In the genomic region with DNA sequence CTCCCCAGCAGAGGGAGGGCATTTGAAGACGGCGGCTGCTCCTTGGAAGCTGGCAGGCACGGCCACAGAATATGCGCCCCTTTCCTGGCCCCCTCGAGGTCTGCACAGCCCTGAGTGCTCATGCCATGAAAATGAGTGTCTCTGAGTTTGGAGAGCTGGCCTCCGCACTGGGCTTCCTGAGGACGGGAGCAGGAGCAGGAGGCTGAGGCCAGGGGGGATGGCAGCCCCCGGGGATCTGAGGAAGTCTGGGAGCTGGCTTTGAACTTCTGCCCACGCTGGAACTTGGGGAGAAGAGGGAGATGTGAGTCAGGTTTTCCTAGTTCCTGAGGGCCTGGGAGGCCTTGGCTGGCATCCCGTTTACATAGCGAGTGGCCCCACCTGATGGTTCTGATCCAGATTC, we compare ENCODE assay signal across 15 cellular contexts. TPM values are rescaled to one million over a fixed set of nuclear protein-coding genes. Genes with fewer than 3 reads are reported as not detected.
DNase-seq lines count a peak whose midpoint lies in the region; ATAC-seq and FAIRE-seq lines count a peak whose summit lies in the region.
"Had no signal": no experiment of that assay in that cellular context is flagged by ENCODE, and none has a peak within 500 bp of the region (broad histone marks: within the 10 kb centered on the region; RNA-seq: fewer than 3 reads in every experiment).

No MANE protein-coding gene starts in this region.

- FAIRE-seq in GM19239 (lab: Jason Lieb, UNC): no peak
- FAIRE-seq: G401.6 had no signal

- ATAC-seq in HG03159 (IDR thresholded peaks at IDR 0.05; ENCODE audit: unreplicated experiment): no peak
- ATAC-seq: T-cell had no signal

- DNase-seq in HT1080 (ENCODE audit: low read depth): peak; percentile 28
- peak; percentile 22 for DNase-seq in amniotic epithelial cell (ENCODE audit: low read depth)
- DNase-seq in lung microvascular endothelial cell (ENCODE audit: low read depth in 2 of 2): peak; percentile 60 to 72
- no peak for DNase-seq in GM19239 (ENCODE audit: insufficient read length, low spot score)
- no peak for DNase-seq in AML-193 (lab: John Stamatoyannopoulos, UW)
- DNase-seq in activated CD4-positive, CD25-positive, alpha-beta regulatory T cell (lab: John Stamatoyannopoulos, UW): no peak
- DNase-seq: activated CD4-positive, alpha-beta T cell treated with anti-CD3 and anti-CD28 coated beads, Interleukin-2, amount 50 U/mL, for 1 hour; activated CD8-positive, alpha-beta memory T cell treated with anti-CD3 and anti-CD28 coated beads, Interleukin-2, amount 50 U/mL, for 48 hours; activated effector memory CD4-positive, alpha-beta T cell treated with anti-CD3 and anti-CD28 coated beads, Interleukin-2, amount 50 U/mL, for 16 hours; central memory CD4-positive, alpha-beta T cell; NCI-H1694; NCI-H2227 treated with DMSO at 0.1 percent for 48 hours; T-cell had no signal

RNA-seq across cellular contexts. Expression of a gene that starts 47.0 kb away (rescaled TPM):
- 98.1 and 195 TPM in 2 replicates for total RNA-seq in HT1080 (2014; rRNA removed; shearing (Covaris generic))
- 144 and 151 TPM in 2 replicates for polyA plus RNA-seq in HT1080 (2015; cell fraction: cytosol; rRNA removed)
- 165 and 180 TPM in 2 replicates for polyA plus RNA-seq in HT1080 (2015; cell fraction: nucleus; rRNA removed)
- total RNA-seq in lung microvascular endothelial cell: 5.6 and 16.1 TPM in 2 replicates

Comparison
In these comparisons a context has a peak if more than half of its experiments do, and no peak if none do; other contexts are left out.
1. DNase-seq: peak in HT1080 (single experiment), amniotic epithelial cell (single experiment) and lung microvascular endothelial cell (2 of 2); none in GM19239 (single experiment), AML-193 (0 of 2) and activated CD4-positive, CD25-positive, alpha-beta regulatory T cell (0 of 4).